In genomic region chr7:40826419-40827216, GRCh38 we compare ENCODE assay signal across 9 cellular contexts.
DNase-seq lines count a peak whose midpoint lies in the region; ATAC-seq and TF ChIP-seq lines count a peak whose summit lies in the region.
"Had no signal": no experiment of that assay in that cellular context is flagged by ENCODE, and none has a peak within 500 bp of the region (broad histone marks: within the 10 kb centered on the region; RNA-seq: fewer than 3 reads in every experiment).

No MANE protein-coding gene starts in this region.

- peak overlapping the region; percentile 84 for H3K9ac ChIP-seq in mesenchymal stem cell (ENCODE audit: low read length)

- no peak overlapping the region for H2AFZ ChIP-seq in mesenchymal stem cell (ENCODE audit: low read depth, low read length)

- H3K79me1 ChIP-seq in mesenchymal stem cell (replicated peaks; ENCODE audit: low read length, poor library complexity, severe bottlenecking), result peaks cover 1% of the 10 kb centered on the region

- H4K8ac ChIP-seq in mesenchymal stem cell (ENCODE audit: low read length), result peak overlapping the region; percentile 81

- DNase-seq in M059J (ENCODE audit: low read depth) (peak; percentile 94), choroid plexus epithelial cell (ENCODE audit: low read depth) (peak; percentile 57), mesenchymal stem cell (peak; percentile 83), thyroid gland (no peak), glomerular visceral epithelial cell (ENCODE audit: extremely low spot score) (no peak)
- DNase-seq: activated naive CD4-positive, alpha-beta T cell treated with anti-CD3 and anti-CD28 coated beads for 36 hours had no signal

- 39% methylated on average over 3 of the region's 3 CpGs for WGBS in mesenchymal stem cell
- 27 to 32% methylated on average over 3 of the region's 3 CpGs for WGBS in thyroid gland, 2 donors

- no peak overlapping the region for H2BK120ac ChIP-seq in mesenchymal stem cell (ENCODE audit: low read depth, low read length)

- H2AK5ac ChIP-seq in mesenchymal stem cell (ENCODE audit: low read length, severe bottlenecking), result peak overlapping the region; percentile 81

- no peak for ATAC-seq in HG03159 (IDR thresholded peaks at IDR 0.05; ENCODE audit: unreplicated experiment)
- ATAC-seq in GM21529 (IDR thresholded peaks at IDR 0.05; ENCODE audit: unreplicated experiment), result no peak
- ATAC-seq: left lobe of liver had no signal

- H3K4ac ChIP-seq in mesenchymal stem cell (ENCODE audit: low read depth in 1 of 2, low read length in 2 of 2), result peak overlapping the region in 1 of 2 experiments; percentile 5

- no peak for TF ChIP-seq CTCF in choroid plexus epithelial cell (conservative IDR thresholded peaks at IDR 0.05; ENCODE audit: low read depth, low read length)
- no peak for TF ChIP-seq CTCF in thyroid gland (IDR thresholded peaks at IDR 0.05)

- H3K9me3 ChIP-seq in mesenchymal stem cell (ENCODE audit: control insufficient read depth, low read length) (no peaks in the 10 kb centered on the region), thyroid gland (no peaks in the 10 kb centered on the region)

- H3K23ac ChIP-seq in mesenchymal stem cell (ENCODE audit: low read length in 2 of 2), result no peak overlapping the region

- H2BK5ac ChIP-seq in mesenchymal stem cell (ENCODE audit: low read depth, low read length, poor library complexity, severe bottlenecking), result peak overlapping the region; percentile 46

- no peaks in the 10 kb centered on the region for H3K27me3 ChIP-seq in mesenchymal stem cell (ENCODE audit: control insufficient read depth in 1 of 2, insufficient read depth in 1 of 2, low read length in 2 of 2)
- H3K27me3 ChIP-seq in thyroid gland, result no peaks in the 10 kb centered on the region

- H3K18ac ChIP-seq in mesenchymal stem cell (ENCODE audit: low read depth in 1 of 2, low read length in 2 of 2), result peak overlapping the region; percentile 31 to 87

- peaks cover 9% of the 10 kb centered on the region for H3K4me1 ChIP-seq in mesenchymal stem cell (ENCODE audit: control insufficient read depth, insufficient read depth, low read depth, low read length)
- H3K4me1 ChIP-seq in thyroid gland, result peaks cover 29 to 39% of the 10 kb centered on the region in 2 donors

- intact Hi-C loops in thyroid gland (cut with DNase I), result no loop called here

- H3K4me3 ChIP-seq in choroid plexus epithelial cell (ENCODE audit: low read depth, low read length) (no peak overlapping the region), mesenchymal stem cell (ENCODE audit: insufficient read depth in 1 of 2, low read depth in 1 of 2, low read length in 2 of 2) (peak overlapping the region in 1 of 2 experiments; percentile 31), thyroid gland (replicated peaks in 1 of 3) (no peak overlapping the region)

- H3K27ac ChIP-seq in mesenchymal stem cell (ENCODE audit: low read length, poor library complexity, severe bottlenecking) (peak overlapping the region; percentile 87), thyroid gland (peak overlapping the region; percentile 64 to 87 (median 74))

- peak overlapping the region; percentile 9 to 76 for H2BK12ac ChIP-seq in mesenchymal stem cell (ENCODE audit: low read length in 2 of 2)

- no peak overlapping the region for H3K4me2 ChIP-seq in mesenchymal stem cell (ENCODE audit: low read length, poor library complexity, severe bottlenecking)

- peak overlapping the region; percentile 62 for H4K91ac ChIP-seq in mesenchymal stem cell (ENCODE audit: low read length)

- peak overlapping the region in 1 of 2 experiments; percentile 64 for H3K14ac ChIP-seq in mesenchymal stem cell (ENCODE audit: low read length in 2 of 2)

- TF ChIP-seq POLR2A in thyroid gland (IDR thresholded peaks at IDR 0.05), result no peak

- H2BK15ac ChIP-seq in mesenchymal stem cell (ENCODE audit: low read depth, poor library complexity, severe bottlenecking), result no peak overlapping the region

- H3K36me3 ChIP-seq in mesenchymal stem cell (ENCODE audit: control insufficient read depth in 1 of 2, insufficient read depth in 2 of 2, low read depth in 1 of 2, low read length in 2 of 2) (no peaks in the 10 kb centered on the region), thyroid gland (no peaks in the 10 kb centered on the region)

Comparison
In these comparisons a context has a peak if more than half of its experiments do, and no peak if none do; other contexts are left out.
1. DNase-seq: peak in M059J (single experiment), choroid plexus epithelial cell (single experiment) and mesenchymal stem cell (single experiment); none in thyroid gland (0 of 2) and glomerular visceral epithelial cell (single experiment).